Comparison of ENCODE assay signal across 2 cellular contexts in the genomic region with DNA sequence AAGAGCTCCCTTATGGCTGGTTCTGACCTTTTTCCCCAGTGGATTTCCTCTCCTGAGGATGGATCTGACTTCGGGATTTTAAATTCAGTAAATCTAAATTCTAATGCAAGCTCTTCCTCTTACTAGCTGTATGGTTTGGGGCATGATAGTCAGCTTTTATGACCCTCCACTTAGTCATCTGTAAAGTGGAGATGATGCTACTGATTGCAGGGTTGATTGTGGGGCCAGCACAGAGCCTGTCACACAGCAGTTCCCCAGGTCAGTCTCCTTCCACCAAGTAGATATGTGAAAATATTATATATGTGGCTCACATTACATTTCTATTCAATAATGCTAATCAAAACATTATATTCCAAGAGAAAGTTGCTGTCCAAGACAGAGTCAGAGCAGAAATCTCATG.
TF ChIP-seq lines count a peak whose summit lies in the region.

No MANE protein-coding gene starts in this region.

TF ChIP-seq in HCT116, 20 proteins besides CTCF, POLR2A, EP300 and RAD21:
- TF ChIP-seq EZH2 (IDR thresholded peaks at IDR 0.05) (no peak), ZFX (IDR thresholded peaks at IDR 0.05) (no peak), CBX3 (IDR thresholded peaks at IDR 0.05; ENCODE audit: low read depth) (no peak), SRF (IDR thresholded peaks at IDR 0.05; ENCODE audit: low read depth) (no peak), JUND (IDR thresholded peaks at IDR 0.05) (0 out of 2 replicates have a peak, but pooled peaks have one; percentile 31), SP1 (IDR thresholded peaks at IDR 0.05; ENCODE audit: low read depth) (0 out of 2 replicates have a peak, but pooled peaks have one; percentile 14), ELF1 (IDR thresholded peaks at IDR 0.05; ENCODE audit: borderline replicate concordance, low read depth) (no peak), FOSL1 (IDR thresholded peaks at IDR 0.05; ENCODE audit: low read depth) (peak; percentile 43)
- TF ChIP-seq, protein P1, sequence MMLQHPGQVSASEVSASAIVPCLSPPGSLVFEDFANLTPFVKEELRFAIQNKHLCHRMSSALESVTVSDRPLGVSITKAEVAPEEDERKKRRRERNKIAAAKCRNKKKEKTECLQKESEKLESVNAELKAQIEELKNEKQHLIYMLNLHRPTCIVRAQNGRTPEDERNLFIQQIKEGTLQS (IDR thresholded peaks at IDR 0.05), result no peak
- TF ChIP-seq, protein P2, sequence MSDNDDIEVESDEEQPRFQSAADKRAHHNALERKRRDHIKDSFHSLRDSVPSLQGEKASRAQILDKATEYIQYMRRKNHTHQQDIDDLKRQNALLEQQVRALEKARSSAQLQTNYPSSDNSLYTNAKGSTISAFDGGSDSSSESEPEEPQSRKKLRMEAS (IDR thresholded peaks at IDR 0.05), result no peak
TF ChIP-seq in HCT116: peak in this region for 3.

TF ChIP-seq in endothelial cell of umbilical vein, 7 proteins besides CTCF, POLR2A, EP300 and RAD21:
- TF ChIP-seq POLR2AphosphoS5 (IDR thresholded peaks at IDR 0.05; ENCODE audit: insufficient read depth, low read depth, low read length), result no peak
- TF ChIP-seq GATA2 (IDR thresholded peaks at IDR 0.05; ENCODE audit: insufficient read depth, insufficient read length, low read depth, low read length), result peak; percentile 85
